11 cellular contexts compared by ENCODE assay signal in genomic region chr1:83500987-83501591, GRCh38.
DNase-seq lines count a peak whose midpoint lies in the region; ATAC-seq, FAIRE-seq and TF ChIP-seq lines count a peak whose summit lies in the region.
"Had no signal": no experiment of that assay in that cellular context is flagged by ENCODE, and none has a peak within 500 bp of the region (broad histone marks: within the 10 kb centered on the region; RNA-seq: fewer than 3 reads in every experiment).

No MANE protein-coding gene starts in this region.

- TF ChIP-seq POLR2A in GM12878 (IDR thresholded peaks at IDR 0.05; ENCODE audit: low read depth, low read length) (no peak), ovary (IDR thresholded peaks at IDR 0.05) (no peak)

- TF ChIP-seq EP300 in GM12878 (IDR thresholded peaks at IDR 0.05; ENCODE audit: borderline replicate concordance in 1 of 2, control insufficient read depth in 1 of 2, low read depth in 2 of 2, low read length in 2 of 2), result peak; percentile 86 to 95
- TF ChIP-seq EP300 in ovary (IDR thresholded peaks at IDR 0.05), result no peak

- POLR2A ChIA-PET in GM12878 (lab: Charles Lee), result interaction anchor here (1.5 to 3.9 kb wide), 2 partner anchors 10 to 11 kb away, joined by 3 to 11 read pairs; no protein-coding TSS in a partner anchor

- H3K27ac ChIP-seq in GM12878 (ENCODE audit: control insufficient read depth, insufficient read depth) (peak overlapping the region; percentile 90), ovary (no peak overlapping the region)
- H3K27ac ChIP-seq: KMS-11 had no signal

- RAD21 ChIA-PET in GM12878 (lab: Charles Lee; ENCODE audit: unreplicated experiment), result interaction anchor here (0.9 to 1.6 kb wide), 2 partner anchors 7 to 11 kb away, joined by 3 to 7 read pairs; no protein-coding TSS in a partner anchor

- peak overlapping the region; percentile 4; the same call in 1 of the 2 replicates for H3K4me3 ChIP-seq in GM12878
- H3K4me3 ChIP-seq in ovary, result no peak overlapping the region
- H3K4me3 ChIP-seq: skin epidermis had no signal

- H3K9me3 ChIP-seq in GM12878 (replicated peaks; ENCODE audit: control insufficient read depth, insufficient read depth, low read length) (no peaks in the 10 kb centered on the region; the same call in 2 of the 3 replicates), ovary (no peaks in the 10 kb centered on the region)

- 0% methylated on average over 1 of the region's 1 CpG for WGBS in GM12878 (ENCODE audit: insufficient coverage, insufficient replicate concordance, low lambda C conversion rate, missing lambda C conversion rate)
- 84 to 93% (median 88%) methylated on average over 1 of the region's 1 CpG for WGBS in ovary, 3 donors

- FAIRE-seq in GM12878 (lab: Jason Lieb, UNC), result peak; percentile 94

- H3K36me3 ChIP-seq in GM12878 (ENCODE audit: control insufficient read depth in 2 of 2, insufficient read depth in 2 of 2, low read length in 1 of 2) (no peaks in the 10 kb centered on the region), ovary (no peaks in the 10 kb centered on the region)

- no peak overlapping the region; the same call in 1 of the 2 replicates for H2AFZ ChIP-seq in GM12878 (ENCODE audit: control insufficient read depth, low read depth, low read length)

- in situ Hi-C loops in GM12878 (cut with MboI), result no loop called here

- no peaks in the 10 kb centered on the region for H3K79me2 ChIP-seq in GM12878 (ENCODE audit: control insufficient read depth, insufficient read depth, low read length)

- TF ChIP-seq CTCF in GM12878 (IDR thresholded peaks at IDR 0.05 in 2 of 3, conservative IDR thresholded peaks at IDR 0.05 in 1 of 3; ENCODE audit: control insufficient read depth in 2 of 3, extremely low read depth in 1 of 3, insufficient read depth in 1 of 3, low read depth in 3 of 3, low read length in 3 of 3) (no peak), ovary (IDR thresholded peaks at IDR 0.05) (no peak)

- H4K20me1 ChIP-seq in GM12878 (ENCODE audit: control insufficient read depth, insufficient read depth), result no peaks in the 10 kb centered on the region

- intact Hi-C loops in GM12878 (cut with micrococcal nuclease; ENCODE audit: unreplicated experiment) (no loop called here), ovary (cut with DNase I) (no loop called here)

- H3K4me2 ChIP-seq in GM12878 (ENCODE audit: control insufficient read depth, insufficient read depth), result peak overlapping the region; percentile 70
- H3K4me2 ChIP-seq: KMS-11 had no signal

- SMC1A ChIA-PET in GM12878 (lab: Charles Lee; ENCODE audit: uncharacterized antibody, unreplicated experiment), result interaction anchor here (0.7 to 6.1 kb wide), 5 partner anchors 8 to 1444 kb away, joined by 4 to 43 read pairs (median 8); no protein-coding TSS in a partner anchor

- peak; percentile 84 for DNase-seq in GM12878 (ENCODE audit: low read depth, low spot score)
- no peak for DNase-seq in ovary
- no peak for DNase-seq in effector CD8-positive, alpha-beta T cell (lab: John Stamatoyannopoulos, UW)
- no peak for DNase-seq in DMS79 treated with DMSO at 0.1 percent for 48 hours (lab: John Stamatoyannopoulos, UW)
- no peak for DNase-seq in foreskin melanocyte
- DNase-seq: left cardiac atrium had no signal

- CTCF ChIA-PET in GM12878 (lab: Yijun Ruan, JAX), result interaction anchor here (1.2 to 1.9 kb wide), 2 partner anchors 10 to 58 kb away, joined by 3 to 4 read pairs; no protein-coding TSS in a partner anchor

- BruUV-seq in GM12878 (replicated peaks; lab: Mats Ljungman, UMichigan), result TSS peak; percentile 94

- peak; percentile 91 for ATAC-seq in GM18868 (IDR thresholded peaks at IDR 0.05; ENCODE audit: unreplicated experiment)
- peak; percentile 84 for ATAC-seq in GM21390 (IDR thresholded peaks at IDR 0.05; ENCODE audit: unreplicated experiment)
- ATAC-seq in HG03108 (IDR thresholded peaks at IDR 0.05; ENCODE audit: unreplicated experiment), result peak; percentile 83
- peak; percentile 91 for ATAC-seq in GM12878
- ATAC-seq: left cardiac atrium had no signal

- H3K27me3 ChIP-seq in GM12878 (replicated peaks in 1 of 2; ENCODE audit: control insufficient read depth in 2 of 2, insufficient read depth in 2 of 2, low read length in 1 of 2), result no peaks in the 10 kb centered on the region
- H3K27me3 ChIP-seq in ovary, result no peaks in the 10 kb centered on the region

- TF ChIP-seq RAD21 in GM12878 (IDR thresholded peaks at IDR 0.05; ENCODE audit: insufficient read depth, low read depth, low read length), result 0 out of 2 replicates have a peak, but pooled peaks have one; percentile 18

- H3K4me1 ChIP-seq in GM12878 (ENCODE audit: control insufficient read depth, insufficient read depth, low read length) (peaks cover 34% of the 10 kb centered on the region), ovary (ENCODE audit: insufficient read depth) (peaks cover 1% of the 10 kb centered on the region)

- peak overlapping the region; percentile 63; the same call in 1 of the 2 replicates for H3K9ac ChIP-seq in GM12878 (ENCODE audit: control insufficient read depth, insufficient read depth, low read length)
- H3K9ac ChIP-seq: KMS-11 had no signal

TF ChIP-seq in GM12878, 131 proteins besides CTCF, POLR2A, EP300 and RAD21 (continues in another document):
- TF ChIP-seq CREB1 (IDR thresholded peaks at IDR 0.05; ENCODE audit: low read depth) (0 out of 2 replicates have a peak, but pooled peaks have one; percentile 45), IRF4 (IDR thresholded peaks at IDR 0.05; ENCODE audit: low read depth, low read length) (peak; percentile 93), RELB (IDR thresholded peaks at IDR 0.05; ENCODE audit: low read depth) (peak; percentile 73), BMI1 (IDR thresholded peaks at IDR 0.05; ENCODE audit: borderline replicate concordance) (peak; percentile 42; the same call in 1 of the 2 replicates), MEF2B (IDR thresholded peaks at IDR 0.05; ENCODE audit: partially characterized antibody, poor library complexity, severe bottlenecking) (peak; percentile 74), SUZ12 (IDR thresholded peaks at IDR 0.05; ENCODE audit: unreplicated experiment) (no peak), SKIL (IDR thresholded peaks at IDR 0.05; ENCODE audit: low read depth, poor library complexity, severe bottlenecking) (peak; percentile 80), ZBTB11 (CRISPR knock-in tag; IDR thresholded peaks at IDR 0.05) (no peak), FOXM1 (IDR thresholded peaks at IDR 0.05; ENCODE audit: low read depth, low read length) (peak; percentile 73; the same call in 1 of the 2 replicates), MTA2 (IDR thresholded peaks at IDR 0.05; ENCODE audit: low read depth) (peak; percentile 90), NR2F1 (conservative IDR thresholded peaks at IDR 0.05) (peak; percentile 96)
